12 cellular contexts compared by ENCODE assay signal in the genomic region with DNA sequence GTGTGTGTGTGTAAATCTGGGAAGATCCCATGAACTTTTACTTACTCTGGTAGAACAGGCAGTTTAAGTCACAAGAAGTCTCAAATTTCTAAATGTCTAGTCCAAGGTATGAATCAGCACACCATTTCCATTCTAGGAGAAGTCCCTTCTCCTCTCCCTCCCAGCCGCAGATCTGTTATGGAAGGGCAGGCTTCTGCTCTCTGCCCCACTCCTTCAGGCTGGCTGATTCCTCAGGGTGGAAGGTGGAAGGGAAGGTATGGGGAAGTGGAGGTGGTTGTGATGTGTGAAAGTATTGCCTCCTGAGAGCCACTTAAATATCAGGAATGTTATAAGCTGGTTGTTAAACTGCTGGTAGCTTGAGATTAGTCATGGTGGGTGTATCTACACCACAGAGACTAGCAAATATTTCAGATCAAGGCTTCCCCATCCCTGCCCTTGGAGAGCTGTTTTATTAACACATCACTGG. TPM values are rescaled to one million over a fixed set of nuclear protein-coding genes. Genes with fewer than 3 reads are reported as not detected.
DNase-seq lines count a peak whose midpoint lies in the region; ATAC-seq, FAIRE-seq and TF ChIP-seq lines count a peak whose summit lies in the region.
"Had no signal": no experiment of that assay in that cellular context is flagged by ENCODE, and none has a peak within 500 bp of the region (broad histone marks: within the 10 kb centered on the region; RNA-seq: fewer than 3 reads in every experiment).

No MANE protein-coding gene starts in this region.

- TF ChIP-seq CTCF in astrocyte (IDR thresholded peaks at IDR 0.05; ENCODE audit: insufficient read depth, low read depth, low read length), result no peak
- TF ChIP-seq CTCF in natural killer cell (IDR thresholded peaks at IDR 0.05), result no peak

- no peaks in the 10 kb centered on the region for H3K36me3 ChIP-seq in astrocyte (ENCODE audit: insufficient read depth, low read length)
- H3K36me3 ChIP-seq in stomach smooth muscle (ENCODE audit: control insufficient read depth in 2 of 2, insufficient read depth in 2 of 2, low read length in 2 of 2), result no peaks in the 10 kb centered on the region

- H3K4me2 ChIP-seq in astrocyte (ENCODE audit: low read length), result peak overlapping the region; percentile 83

- H3K36me3 Mint-ChIP-seq in astrocyte (ENCODE audit: low read depth, unreplicated experiment), result peaks cover 1% of the 10 kb centered on the region
- no peaks in the 10 kb centered on the region for H3K36me3 Mint-ChIP-seq in natural killer cell

- peak overlapping the region; percentile 59 for H2AFZ ChIP-seq in astrocyte (ENCODE audit: low read depth, low read length)

- peak overlapping the region; percentile 84 for H3K27ac Mint-ChIP-seq in astrocyte (ENCODE audit: unreplicated experiment)
- H3K27ac Mint-ChIP-seq in natural killer cell, result no peak overlapping the region

- H3K4me3 ChIP-seq in astrocyte (ENCODE audit: insufficient read depth, low read depth, low read length), result peak overlapping the region; percentile 48
- H3K4me3 ChIP-seq in stomach smooth muscle (ENCODE audit: low read length in 2 of 2), result peak overlapping the region in 1 of 2 donors; percentile 4
- H3K4me3 ChIP-seq: body of pancreas had no signal

- TF ChIP-seq POLR2A in H54 (IDR thresholded peaks at IDR 0.05; ENCODE audit: low read depth, low read length), result no peak

- H3K27me3 Mint-ChIP-seq in astrocyte (ENCODE audit: low read depth, unreplicated experiment) (no peaks in the 10 kb centered on the region), natural killer cell (ENCODE audit: low read depth in 2 of 2) (peaks cover 45 to 79% of the 10 kb centered on the region in 2 donors)

- H3K4me3 Mint-ChIP-seq in astrocyte (ENCODE audit: unreplicated experiment) (peak overlapping the region; percentile 7), natural killer cell (no peak overlapping the region)

- peak; percentile 41 for FAIRE-seq in H54 (lab: Jason Lieb, UNC)
- peak; percentile 94 for FAIRE-seq in astrocyte (lab: Jason Lieb, UNC)

- H3K9ac ChIP-seq in astrocyte (ENCODE audit: low read length), result peak overlapping the region; percentile 78
- H3K9ac ChIP-seq in stomach smooth muscle (ENCODE audit: low read length in 2 of 2), result no peak overlapping the region

- no peaks in the 10 kb centered on the region for H3K27me3 ChIP-seq in astrocyte (ENCODE audit: insufficient read depth, low read length)
- no peaks in the 10 kb centered on the region for H3K27me3 ChIP-seq in stomach smooth muscle (ENCODE audit: control insufficient read depth in 1 of 2, insufficient read depth in 2 of 2, low read length in 2 of 2)
- H3K27me3 ChIP-seq: body of pancreas had no signal

- H3K4me1 ChIP-seq in astrocyte (ENCODE audit: insufficient read depth, low read length) (peaks cover 26% of the 10 kb centered on the region), stomach smooth muscle (ENCODE audit: control insufficient read depth, insufficient read depth, low read length) (peaks cover 7% of the 10 kb centered on the region)
- H3K4me1 ChIP-seq: body of pancreas had no signal

- no peaks in the 10 kb centered on the region for H3K79me2 ChIP-seq in astrocyte (ENCODE audit: insufficient read depth, low read length)

- H3K9me3 Mint-ChIP-seq in astrocyte (ENCODE audit: unreplicated experiment), result no peaks in the 10 kb centered on the region
- no peaks in the 10 kb centered on the region for H3K9me3 Mint-ChIP-seq in natural killer cell

- DNase-seq in H54 (ENCODE audit: insufficient read length, low spot score), result peak; percentile 29
- DNase-seq in astrocyte (ENCODE audit: low read depth), result peak; percentile 95
- peak; percentile 42 for DNase-seq in hepatic stellate cell (ENCODE audit: low spot score)
- no peak for DNase-seq in natural killer cell
- no peak for DNase-seq in effector CD8-positive, alpha-beta T cell (lab: John Stamatoyannopoulos, UW)
- DNase-seq in stimulated activated CD4-positive, alpha-beta T cell treated with anti-CD3 and anti-CD28 coated beads, Interleukin-12 subunit alpha, Interleukin-12 subunit beta, amount 100 ng/mL, for 4 hours, result no peak
- DNase-seq: activated CD4-positive, CD25-positive, alpha-beta regulatory T cell treated with anti-CD3 and anti-CD28 coated beads, Interleukin-2, amount 50 U/mL, for 72 hours; body of pancreas; stimulated activated CD4-positive, alpha-beta T cell treated with anti-CD3 and anti-CD28 coated beads, Interleukin-2, amount 100 ng/mL, for 48 hours had no signal

- peaks cover 32% of the 10 kb centered on the region for H3K4me1 Mint-ChIP-seq in astrocyte (ENCODE audit: low read depth, unreplicated experiment)
- H3K4me1 Mint-ChIP-seq in natural killer cell, result no peaks in the 10 kb centered on the region

- no peaks in the 10 kb centered on the region for H4K20me1 ChIP-seq in astrocyte (ENCODE audit: insufficient read depth, low read length)

- intact Hi-C loops in natural killer cell (cut with micrococcal nuclease), result no loop called here

- no peaks in the 10 kb centered on the region for H3K9me3 ChIP-seq in astrocyte (ENCODE audit: insufficient read depth, low read depth, low read length)
- H3K9me3 ChIP-seq in stomach smooth muscle (ENCODE audit: control insufficient read depth in 2 of 2, low read length in 2 of 2), result no peaks in the 10 kb centered on the region
- H3K9me3 ChIP-seq: body of pancreas had no signal

- ATAC-seq in natural killer cell (no peak), GM18858 (IDR thresholded peaks at IDR 0.05; ENCODE audit: unreplicated experiment) (no peak)
- ATAC-seq: body of pancreas had no signal

- peak overlapping the region; percentile 97 for H3K27ac ChIP-seq in astrocyte (ENCODE audit: low read depth, low read length)
- H3K27ac ChIP-seq in stomach smooth muscle (ENCODE audit: low read length), result peak overlapping the region; percentile 50
- H3K27ac ChIP-seq: body of pancreas had no signal

RNA-seq across cellular contexts. Expression of a gene that starts 44.5 kb away (rescaled TPM):
- 2.0 and 5.0 TPM in 2 replicates for total RNA-seq in astrocyte
- total RNA-seq in natural killer cell, result not detected
- total RNA-seq: NCI-H460 had no signal

RNA-seq across cellular contexts. Expression of a gene that starts 48.3 kb away (rescaled TPM):
- 0.30 TPM in 1 of 2 replicates, not detected in the other for total RNA-seq in astrocyte
- not detected for total RNA-seq in natural killer cell
- total RNA-seq: body of pancreas, NCI-H460 had no signal

Comparison
In these comparisons a context has a peak if more than half of its experiments do, and no peak if none do; other contexts are left out.
1. DNase-seq: peak in H54 (single experiment), astrocyte (single experiment) and hepatic stellate cell (single experiment); none in natural killer cell (single experiment), effector CD8-positive, alpha-beta T cell (single experiment) and stimulated activated CD4-positive, alpha-beta T cell treated with anti-CD3 and anti-CD28 coated beads, Interleukin-12 subunit alpha, Interleukin-12 subunit beta, amount 100 ng/mL, for 4 hours (single experiment).